In genomic region chr12:26112703-26113147, GRCh38 we compare ENCODE assay signal across 1 cellular context.
A peak's percentile ranks its signal among the peaks of the same experiment; 100 is the strongest.
TF ChIP-seq lines count a peak whose summit lies in the region.

No MANE protein-coding gene starts in this region.

TF ChIP-seq in H1, 55 proteins besides CTCF, POLR2A, EP300 and RAD21:
- TF ChIP-seq BACH1 (IDR thresholded peaks at IDR 0.05; ENCODE audit: low read length) (no peak), TEAD4 (IDR thresholded peaks at IDR 0.05; ENCODE audit: low read depth, low read length) (peak; percentile 22; the same call in 1 of the 2 replicates), GTF2F1 (IDR thresholded peaks at IDR 0.05; ENCODE audit: borderline replicate concordance, low read depth, low read length) (no peak), BRCA1 (IDR thresholded peaks at IDR 0.05; ENCODE audit: low read depth, low read length) (no peak), TAF7 (optimal IDR thresholded peaks at IDR 0.05; ENCODE audit: borderline replicate concordance, low read depth, low read length) (no peak), JUND (IDR thresholded peaks at IDR 0.05; ENCODE audit: low read length) (peak; percentile 82), NRF1 (IDR thresholded peaks at IDR 0.05; ENCODE audit: low read depth, low read length) (no peak), SP1 (IDR thresholded peaks at IDR 0.05; ENCODE audit: low read depth, low read length) (peak; percentile 75; the same call in 1 of the 2 replicates), JUN (IDR thresholded peaks at IDR 0.05; ENCODE audit: low read depth, low read length) (peak; percentile 53; the same call in 1 of the 2 replicates), MAFK (IDR thresholded peaks at IDR 0.05; ENCODE audit: low read depth, low read length) (no peak), BCL11A (IDR thresholded peaks at IDR 0.05; ENCODE audit: low read depth in 2 of 2, low read length in 2 of 2) (no peak), CBX8 (IDR thresholded peaks at IDR 0.05; ENCODE audit: borderline replicate concordance, low read depth, low read length) (no peak)
- TF ChIP-seq, protein P1, sequence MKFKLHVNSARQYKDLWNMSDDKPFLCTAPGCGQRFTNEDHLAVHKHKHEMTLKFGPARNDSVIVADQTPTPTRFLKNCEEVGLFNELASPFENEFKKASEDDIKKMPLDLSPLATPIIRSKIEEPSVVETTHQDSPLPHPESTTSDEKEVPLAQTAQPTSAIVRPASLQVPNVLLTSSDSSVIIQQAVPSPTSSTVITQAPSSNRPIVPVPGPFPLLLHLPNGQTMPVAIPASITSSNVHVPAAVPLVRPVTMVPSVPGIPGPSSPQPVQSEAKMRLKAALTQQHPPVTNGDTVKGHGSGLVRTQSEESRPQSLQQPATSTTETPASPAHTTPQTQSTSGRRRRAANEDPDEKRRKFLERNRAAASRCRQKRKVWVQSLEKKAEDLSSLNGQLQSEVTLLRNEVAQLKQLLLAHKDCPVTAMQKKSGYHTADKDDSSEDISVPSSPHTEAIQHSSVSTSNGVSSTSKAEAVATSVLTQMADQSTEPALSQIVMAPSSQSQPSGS (IDR thresholded peaks at IDR 0.05; ENCODE audit: low read length), result 0 out of 2 replicates have a peak, but pooled peaks have one; percentile 63
